In genomic region chr12:97097734-97098133, GRCh38 we compare ENCODE assay signal across 19 cellular contexts.
A peak's percentile ranks its signal among the peaks of the same experiment; 100 is the strongest.
DNase-seq lines count a peak whose midpoint lies in the region; ATAC-seq, FAIRE-seq and TF ChIP-seq lines count a peak whose summit lies in the region.
"Had no signal": no experiment of that assay in that cellular context is flagged by ENCODE, and none has a peak within 500 bp of the region (broad histone marks: within the 10 kb centered on the region; RNA-seq: fewer than 3 reads in every experiment).

No MANE protein-coding gene starts in this region.

- H3K4me3 Mint-ChIP-seq in endodermal cell = no peak overlapping the region
- H3K4me3 Mint-ChIP-seq: CD4-positive, alpha-beta memory T cell had no signal

- no peaks in the 10 kb centered on the region for H3K79me2 ChIP-seq in mesendoderm (ENCODE audit: control insufficient read depth, insufficient read depth, low read length)

- H3K9me3 ChIP-seq in HUES48 (ENCODE audit: control insufficient read depth, insufficient read depth, low read length) (peaks cover 12% of the 10 kb centered on the region; the same call in 1 of the 2 replicates), endodermal cell (ENCODE audit: control insufficient read depth, low read length) (no peaks in the 10 kb centered on the region)
- H3K9me3 ChIP-seq: A549, BE2C, HAP-1 had no signal

- ATAC-seq in HG03139 (IDR thresholded peaks at IDR 0.05; ENCODE audit: unreplicated experiment) (no peak), GM19463 (IDR thresholded peaks at IDR 0.05; ENCODE audit: unreplicated experiment) (no peak)
- ATAC-seq: A549 had no signal

- H2BK5ac ChIP-seq in mesendoderm (ENCODE audit: low read length) = no peak overlapping the region

- H3K4me3 ChIP-seq in HUES48 (ENCODE audit: low read depth, low read length) = no peak overlapping the region
- no peak overlapping the region for H3K4me3 ChIP-seq in endodermal cell (ENCODE audit: low read length)
- no peak overlapping the region for H3K4me3 ChIP-seq in mesendoderm (ENCODE audit: low read length)
- H3K4me3 ChIP-seq: A549, HAP-1 had no signal

- H3K27ac ChIP-seq in HUES48 (ENCODE audit: low read depth, low read length) = peak overlapping the region; percentile 41
- no peak overlapping the region for H3K27ac ChIP-seq in endodermal cell (ENCODE audit: low read depth, low read length)
- no peak overlapping the region for H3K27ac ChIP-seq in mesendoderm (ENCODE audit: low read depth, low read length)
- H3K27ac ChIP-seq: A549, C4-2B had no signal

- H4K8ac ChIP-seq in mesendoderm (ENCODE audit: low read depth, low read length) = no peak overlapping the region

- no peak overlapping the region for H3K4ac ChIP-seq in mesendoderm (ENCODE audit: low read depth, low read length)

- peaks cover 19% of the 10 kb centered on the region for H3K9me3 Mint-ChIP-seq in endodermal cell

- peak overlapping the region; percentile 2 for H3K27ac Mint-ChIP-seq in endodermal cell
- H3K27ac Mint-ChIP-seq: CD4-positive, alpha-beta memory T cell had no signal

- no peak overlapping the region for H3K4me2 ChIP-seq in mesendoderm (ENCODE audit: low read length)
- H3K4me2 ChIP-seq: A549 had no signal

- H3K9ac ChIP-seq in HUES48 (ENCODE audit: low read depth, low read length) (no peak overlapping the region), endodermal cell (ENCODE audit: extremely low read depth, low read length, poor library complexity, severe bottlenecking) (no peak overlapping the region), mesendoderm (ENCODE audit: low read length) (no peak overlapping the region)

- H3K4me1 Mint-ChIP-seq in endodermal cell = peaks cover 12% of the 10 kb centered on the region
- H3K4me1 Mint-ChIP-seq: CD4-positive, alpha-beta memory T cell had no signal

- H2AK5ac ChIP-seq in mesendoderm (ENCODE audit: low read length) = no peak overlapping the region

- no peak overlapping the region for H3K56ac ChIP-seq in mesendoderm (ENCODE audit: low read length)

- H3K36me3 Mint-ChIP-seq in endodermal cell (ENCODE audit: low read depth) = peaks cover 6% of the 10 kb centered on the region
- H3K36me3 Mint-ChIP-seq: CD4-positive, alpha-beta memory T cell had no signal

- no peak overlapping the region for H3K23ac ChIP-seq in mesendoderm (ENCODE audit: low read length)

- H3K27me3 ChIP-seq in HUES48 (ENCODE audit: control insufficient read depth, insufficient read depth, low read length) (no peaks in the 10 kb centered on the region), endodermal cell (ENCODE audit: control insufficient read depth, insufficient read depth, low read length, poor library complexity, severe bottlenecking) (no peaks in the 10 kb centered on the region), mesendoderm (ENCODE audit: insufficient read depth, low read length, poor library complexity) (no peaks in the 10 kb centered on the region)
- H3K27me3 ChIP-seq: BE2C had no signal

- no peak for TF ChIP-seq CTCF in endodermal cell (conservative IDR thresholded peaks at IDR 0.05)

- H2BK15ac ChIP-seq in mesendoderm (replicated peaks; ENCODE audit: low read depth) = no peak overlapping the region

- H3K18ac ChIP-seq in mesendoderm (ENCODE audit: low read length) = no peak overlapping the region

- H3K27me3 Mint-ChIP-seq in endodermal cell (ENCODE audit: insufficient read depth) = no peaks in the 10 kb centered on the region

- H4K5ac ChIP-seq in mesendoderm (ENCODE audit: low read length) = no peak overlapping the region

- H2BK120ac ChIP-seq in mesendoderm (ENCODE audit: low read depth, low read length) = no peak overlapping the region

- DNase-seq in endodermal cell (peak; percentile 55), mesendoderm (peak; percentile 49), frontal cortex (ENCODE audit: low spot score in 2 of 2) (no peak), NCI-H146 (lab: John Stamatoyannopoulos, UW) (no peak)
- DNase-seq: BE2C; CD4-positive, alpha-beta memory T cell; DMS153; DMS79 treated with DMSO at 0.1 percent for 48 hours; EL had no signal

- no peak for FAIRE-seq in frontal cortex (lab: Jason Lieb, UNC)
- FAIRE-seq: A549, G401.6, GM12891, GM19239, HTR-8/SVneo had no signal

- no peaks in the 10 kb centered on the region for H3K79me1 ChIP-seq in mesendoderm (ENCODE audit: low read length)

- 70 to 71% methylated on average over 1 of the region's 1 CpG for WGBS in endodermal cell (ENCODE audit: insufficient coverage in 1 of 2, insufficient read length in 1 of 2), 2 experiments
- WGBS in mesendoderm (ENCODE audit: extremely low coverage, insufficient coverage, low lambda C conversion rate) = no CpG with 5 or more reads among the region's 1 CpG

- H3K36me3 ChIP-seq in HUES48 (ENCODE audit: control insufficient read depth, insufficient read depth, low read length) = no peaks in the 10 kb centered on the region
- no peaks in the 10 kb centered on the region for H3K36me3 ChIP-seq in endodermal cell (ENCODE audit: control insufficient read depth, insufficient read depth, low read length)
- no peaks in the 10 kb centered on the region for H3K36me3 ChIP-seq in mesendoderm (ENCODE audit: control insufficient read depth, insufficient read depth, low read length)
- H3K36me3 ChIP-seq: BE2C, HAP-1 had no signal

- H3K4me1 ChIP-seq in HUES48 (ENCODE audit: control insufficient read depth, insufficient read depth, low read length) (peaks cover 14% of the 10 kb centered on the region), endodermal cell (ENCODE audit: control insufficient read depth, insufficient read depth, low read length) (no peaks in the 10 kb centered on the region), mesendoderm (ENCODE audit: control insufficient read depth, low read depth, low read length) (peaks cover 3% of the 10 kb centered on the region)
- H3K4me1 ChIP-seq: A549, BE2C, HAP-1 had no signal

Comparison
In these comparisons a context has a peak if more than half of its experiments do, and no peak if none do; other contexts are left out.
1. DNase-seq: peak in endodermal cell (single experiment) and mesendoderm (single experiment); none in frontal cortex (0 of 2) and NCI-H146 (single experiment).